ENCODE assay signal across 15 cellular contexts in genomic region chr6:145878591-145879295, GRCh38.
A peak's percentile ranks its signal among the peaks of the same experiment; 100 is the strongest.
DNase-seq lines count a peak whose midpoint lies in the region; ATAC-seq and TF ChIP-seq lines count a peak whose summit lies in the region.
"Had no signal": no experiment of that assay in that cellular context is flagged by ENCODE, and none has a peak within 500 bp of the region (broad histone marks: within the 10 kb centered on the region; RNA-seq: fewer than 3 reads in every experiment).

No MANE protein-coding gene starts in this region.

- peaks cover 0 to 8% (median 3%) of the 10 kb centered on the region in 3 donors for H3K36me3 ChIP-seq in tibial artery
- no peaks in the 10 kb centered on the region for H3K36me3 ChIP-seq in mucosa of descending colon (ENCODE audit: low read depth)

- H3K4me3 ChIP-seq in fibroblast of mammary gland (ENCODE audit: control insufficient read depth, low read depth, low read length) = no peak overlapping the region
- H3K4me3 ChIP-seq in tibial artery = no peak overlapping the region
- H3K4me3 ChIP-seq in mucosa of descending colon = no peak overlapping the region
- H3K4me3 ChIP-seq: BLaER1 had no signal

- no peaks in the 10 kb centered on the region for H3K9me3 ChIP-seq in tibial artery
- no peaks in the 10 kb centered on the region for H3K9me3 ChIP-seq in mucosa of descending colon

- TF ChIP-seq CTCF in fibroblast of mammary gland (conservative IDR thresholded peaks at IDR 0.05; ENCODE audit: control insufficient read depth, insufficient read depth, low read depth, low read length) (no peak), tibial artery (IDR thresholded peaks at IDR 0.05) (no peak), mucosa of descending colon (IDR thresholded peaks at IDR 0.05) (no peak)

- no peaks in the 10 kb centered on the region for H3K27me3 ChIP-seq in tibial artery
- H3K27me3 ChIP-seq: BLaER1 had no signal

- ATAC-seq in GM18502 (IDR thresholded peaks at IDR 0.05; ENCODE audit: poor library complexity, unreplicated experiment) (no peak), mucosa of descending colon (no peak)
- ATAC-seq: Right ventricle myocardium inferior had no signal

- H3K4me1 ChIP-seq in tibial artery (peaks cover 0 to 52% (median 20%) of the 10 kb centered on the region in 4 donors), mucosa of descending colon (ENCODE audit: low read depth) (no peaks in the 10 kb centered on the region)
- H3K4me1 ChIP-seq: BLaER1 had no signal

- intact Hi-C loops in tibial artery (cut with DNase I; ENCODE audit: low total_unique reads) (no loop called here), mucosa of descending colon (cut with DNase I, micrococcal nuclease) (no loop called here)

- H3K27ac ChIP-seq in tibial artery = peak overlapping the region; percentile 25 to 28
- H3K27ac ChIP-seq: BLaER1 had no signal

- DNase-seq in GM03348 (ENCODE audit: low spot score) (peak; percentile 25), astrocyte of the hippocampus (ENCODE audit: low read depth, low spot score) (peak; percentile 76), fibroblast of mammary gland (ENCODE audit: low read depth) (peak; percentile 63), tibial artery (no peak), NOMO-1 treated with DMSO at 0.1 percent for 48 hours (lab: John Stamatoyannopoulos, UW; ENCODE audit: unreplicated experiment) (no peak), mucosa of descending colon (no peak)
- DNase-seq: ACHN; CD8-positive, alpha-beta memory T cell; NCI-H1436; NCI-H2081 treated with DMSO at 0.1 percent for 48 hours; NCI-H2227 treated with DMSO at 0.1 percent for 48 hours; NCI-H69 had no signal

Comparison
In these comparisons a context has a peak if more than half of its experiments do, and no peak if none do; other contexts are left out.
1. DNase-seq: peak in GM03348 (single experiment), astrocyte of the hippocampus (single experiment) and fibroblast of mammary gland (single experiment); none in tibial artery (0 of 2), NOMO-1 treated with DMSO at 0.1 percent for 48 hours (single experiment) and mucosa of descending colon (0 of 3).